8 cellular contexts compared by ENCODE assay signal in the genomic region with DNA sequence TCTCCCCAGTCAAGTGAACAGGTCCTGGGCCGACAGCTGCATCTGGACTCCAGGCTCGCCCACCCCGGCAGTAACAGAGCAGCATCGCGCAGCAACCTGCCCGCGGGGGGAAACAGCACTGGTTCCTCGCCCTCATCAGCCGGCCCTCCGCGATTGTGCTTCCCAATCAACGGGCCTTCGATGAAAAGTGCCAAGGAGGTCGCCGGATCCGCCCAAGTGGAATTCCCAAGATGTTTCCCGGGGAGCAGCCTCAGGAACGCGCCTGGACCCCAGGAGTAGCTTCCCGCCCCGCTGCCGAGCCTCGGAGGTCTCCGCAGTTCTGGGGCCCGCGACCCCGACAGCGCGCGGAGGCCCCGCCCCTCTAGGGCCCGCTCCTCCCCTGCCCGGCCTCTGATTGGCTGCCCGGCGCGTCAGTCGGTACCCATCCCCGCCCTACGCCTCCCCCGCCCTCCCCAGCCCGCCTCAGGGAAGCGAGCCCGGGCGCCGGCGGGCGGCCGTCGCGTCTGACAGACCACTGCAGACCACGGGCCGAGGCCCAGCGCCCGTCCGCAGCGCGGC. TPM values are rescaled to one million over a fixed set of nuclear protein-coding genes. Genes with fewer than 3 reads are reported as not detected.
DNase-seq lines count a peak whose midpoint lies in the region; ATAC-seq and TF ChIP-seq lines count a peak whose summit lies in the region.

A gene (plus strand): TSS at position 460 of the 558 bp plus-strand sequence. CDS start 103 bp downstream, outside the sequence.

- peaks cover 59% of the 10 kb centered on the region for H3K27me3 ChIP-seq in AG04450 (ENCODE audit: control insufficient read depth, insufficient read depth, low read length)
- H3K27me3 ChIP-seq in layer of hippocampus (ENCODE audit: control insufficient read depth, insufficient read depth, low read length) = peaks cover 2% of the 10 kb centered on the region

- peak within 1 kb of the TSS; percentile 62 for H3K4me3 ChIP-seq in AG04450 (ENCODE audit: low read depth, low read length)

- POLR2A ChIA-PET in AG04450 (lab: Yijun Ruan, JAX) = no interaction called here

- peaks cover 3% of the 10 kb centered on the region; the same call in 1 of the 2 replicates for H3K9me3 ChIP-seq in AG04450 (ENCODE audit: control insufficient read depth, insufficient read depth, low read length)

- ATAC-seq in GM18907 (IDR thresholded peaks at IDR 0.05; ENCODE audit: unreplicated experiment) (peak; percentile 99), HG03139 (IDR thresholded peaks at IDR 0.05; ENCODE audit: unreplicated experiment) (peak; percentile 98)

- no peak for TF ChIP-seq CTCF in AG04450 (IDR thresholded peaks at IDR 0.05; ENCODE audit: low read depth, low read length)

- H3K27ac ChIP-seq in AG04450 (ENCODE audit: low read depth, low read length) = no peak within 1 kb of the TSS
- H3K27ac ChIP-seq in layer of hippocampus (ENCODE audit: low read depth, low read length) = peak within 1 kb of the TSS; percentile 62

- peak; percentile 23 for DNase-seq in AG04450 (ENCODE audit: low read depth, low spot score)
- peak; percentile 79 for DNase-seq in NCI-H345 treated with DMSO at 0.1 percent for 48 hours (lab: John Stamatoyannopoulos, UW; ENCODE audit: unreplicated experiment)
- peak; percentile 90 for DNase-seq in activated CD4-positive, CD25-positive, alpha-beta regulatory T cell treated with anti-CD3 and anti-CD28 coated beads, Interleukin-2, amount 50 U/mL, for 72 hours
- DNase-seq in cerebellar cortex (ENCODE audit: low spot score) = peak; percentile 83
- DNase-seq in stimulated activated CD4-positive, alpha-beta T cell treated with anti-CD3 and anti-CD28 coated beads, Interleukin-1b, Interleukin-23, amount 100 ng/mL, for 4 hours (ENCODE audit: low read depth in 2 of 2) = peak; percentile 85 to 87

- CTCF ChIA-PET in AG04450 (lab: Charles Lee) = interaction anchor here (0.7 to 1.3 kb wide), 2 partner anchors 15 to 67 kb away, joined by 3 to 5 read pairs; no protein-coding TSS in a partner anchor

RNA-seq across cellular contexts. Expression of the gene that starts here (rescaled TPM):
- polyA plus RNA-seq in AG04450 (2011; rRNA removed) = 0.07 and 0.21 TPM in 2 replicates
- polyA minus RNA-seq in AG04450 (2011; rRNA and poly(A)+ RNA removed) = 0.13 TPM in 1 of 2 replicates, not detected in the other

Comparison
In these comparisons a context has a peak if more than half of its experiments do, and no peak if none do; other contexts are left out.
1. Peak in DNase-seq and H3K4me3 ChIP-seq in AG04450; RNA of the gene not detected or under 1 TPM.
2. DNase-seq: peak in every context shown above with its lines; median percentile 90 in activated CD4-positive, CD25-positive, alpha-beta regulatory T cell treated with anti-CD3 and anti-CD28 coated beads, Interleukin-2, amount 50 U/mL, for 72 hours; 86 in stimulated activated CD4-positive, alpha-beta T cell treated with anti-CD3 and anti-CD28 coated beads, Interleukin-1b, Interleukin-23, amount 100 ng/mL, for 4 hours; 83 in cerebellar cortex; 79 in NCI-H345 treated with DMSO at 0.1 percent for 48 hours; 23 in AG04450.